In the genomic region with DNA sequence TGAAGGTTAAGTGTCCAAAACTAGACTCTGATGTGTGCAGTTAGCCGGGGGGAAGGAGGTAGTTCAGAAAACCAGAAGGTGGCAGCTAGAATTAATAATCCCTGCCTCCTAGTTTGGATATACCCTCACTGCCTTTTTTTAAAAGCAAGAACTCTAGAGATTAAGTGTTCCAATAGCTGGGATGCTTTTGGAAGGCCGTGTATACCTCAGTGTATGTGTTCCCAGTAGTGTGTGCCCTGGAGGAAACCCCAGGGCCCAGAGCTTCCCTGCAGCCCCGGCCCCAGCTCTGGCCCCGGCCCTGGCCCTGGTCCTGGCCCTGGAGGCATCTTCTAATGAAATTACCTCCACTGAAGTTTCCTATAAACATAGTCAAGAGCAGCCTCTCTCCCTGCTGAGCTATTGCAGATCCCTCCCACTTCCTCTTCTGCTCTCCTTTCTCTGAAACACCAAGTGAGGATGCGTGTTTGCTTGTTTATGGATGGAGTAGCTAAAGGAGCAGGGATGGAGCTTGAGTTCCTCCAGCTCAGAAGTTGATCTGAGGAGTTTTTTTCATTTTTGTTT, we compare ENCODE assay signal across 16 cellular contexts.
DNase-seq lines count a peak whose midpoint lies in the region; ATAC-seq and TF ChIP-seq lines count a peak whose summit lies in the region.
"Had no signal": no experiment of that assay in that cellular context is flagged by ENCODE, and none has a peak within 500 bp of the region (broad histone marks: within the 10 kb centered on the region; RNA-seq: fewer than 3 reads in every experiment).

No MANE protein-coding gene starts in this region.

- H3F3A ChIP-seq in MM.1S (ENCODE audit: insufficient read depth, low read length) = peaks cover 10% of the 10 kb centered on the region; the same call in 1 of the 2 replicates

- H3K4me1 Mint-ChIP-seq in CD14-positive monocyte = peaks cover 58% of the 10 kb centered on the region
- H3K4me1 Mint-ChIP-seq in activated T-helper 2 cell treated with anti-CD3 and anti-CD28 coated beads, Interferon-gamma antibody, Interleukin-2, Interleukin-4, amounts not matched to agents 10 μg/mL and 5 μg/mL and 100 μg/mL, durations not matched to agents 14 hours and 24 hours and 36 hours (ENCODE audit: low read depth) = peaks cover 41% of the 10 kb centered on the region

- peak overlapping the region; percentile 36 to 91 (median 76) for H3K27ac Mint-ChIP-seq in CD14-positive monocyte
- H3K27ac Mint-ChIP-seq in activated T-helper 2 cell treated with anti-CD3 and anti-CD28 coated beads, Interferon-gamma antibody, Interleukin-2, Interleukin-4, amounts not matched to agents 10 μg/mL and 5 μg/mL and 100 μg/mL, durations not matched to agents 14 hours and 24 hours and 36 hours = peak overlapping the region; percentile 21

- no peak overlapping the region for H3K4me3 ChIP-seq in MM.1S (ENCODE audit: low read length)
- H3K4me3 ChIP-seq: spleen had no signal

- ATAC-seq in left colon (peak; percentile 22), HG03196 (IDR thresholded peaks at IDR 0.05; ENCODE audit: unreplicated experiment) (no peak)
- ATAC-seq: activated CD4-positive, CD25-positive, alpha-beta regulatory T cell treated with anti-CD3 and anti-CD28 coated beads, Interleukin-2, amount 50 U/mL, for 24 hours had no signal

- no peaks in the 10 kb centered on the region for H3K9me2 ChIP-seq in MM.1S (replicated peaks; ENCODE audit: insufficient read depth, low read length)

- no peaks in the 10 kb centered on the region for H3K36me3 ChIP-seq in MM.1S (replicated peaks; ENCODE audit: insufficient read depth, low read length)
- H3K36me3 ChIP-seq: spleen had no signal

- H3K27ac ChIP-seq in MM.1S (ENCODE audit: low read length) = no peak overlapping the region
- H3K27ac ChIP-seq: KMS-11 had no signal

- H3K9me3 ChIP-seq in MM.1S (replicated peaks; ENCODE audit: insufficient read depth, low read length) = no peaks in the 10 kb centered on the region

- TF ChIP-seq CTCF in CD14-positive monocyte (IDR thresholded peaks at IDR 0.05) = no peak
- TF ChIP-seq CTCF in MM.1S (IDR thresholded peaks at IDR 0.05; ENCODE audit: low read length) = no peak

- H3K79me2 ChIP-seq in MM.1S (ENCODE audit: low read length) = peaks cover 68% of the 10 kb centered on the region

- H3K9me3 Mint-ChIP-seq in CD14-positive monocyte = peaks cover 0 to under 1% (median 0%) of the 10 kb centered on the region in 7 donors
- no peaks in the 10 kb centered on the region for H3K9me3 Mint-ChIP-seq in activated T-helper 2 cell treated with anti-CD3 and anti-CD28 coated beads, Interferon-gamma antibody, Interleukin-2, Interleukin-4, amounts not matched to agents 10 μg/mL and 5 μg/mL and 100 μg/mL, durations not matched to agents 14 hours and 24 hours and 36 hours

- H3K9ac ChIP-seq in MM.1S (ENCODE audit: low read length) = no peak overlapping the region
- H3K9ac ChIP-seq: KMS-11 had no signal

- H3K4me1 ChIP-seq in MM.1S (ENCODE audit: low read length) = peaks cover 54% of the 10 kb centered on the region

- no peaks in the 10 kb centered on the region for H3K27me3 Mint-ChIP-seq in CD14-positive monocyte (ENCODE audit: low read depth in 3 of 3)
- H3K27me3 Mint-ChIP-seq in activated T-helper 2 cell treated with anti-CD3 and anti-CD28 coated beads, Interferon-gamma antibody, Interleukin-2, Interleukin-4, amounts not matched to agents 10 μg/mL and 5 μg/mL and 100 μg/mL, durations not matched to agents 14 hours and 24 hours and 36 hours (ENCODE audit: low read depth) = no peaks in the 10 kb centered on the region

- H3K4me3 Mint-ChIP-seq in CD14-positive monocyte = no peak overlapping the region
- H3K4me3 Mint-ChIP-seq in activated T-helper 2 cell treated with anti-CD3 and anti-CD28 coated beads, Interferon-gamma antibody, Interleukin-2, Interleukin-4, amounts not matched to agents 10 μg/mL and 5 μg/mL and 100 μg/mL, durations not matched to agents 14 hours and 24 hours and 36 hours (ENCODE audit: low read depth) = no peak overlapping the region

- intact Hi-C loops in CD14-positive monocyte (cut with micrococcal nuclease) (loop anchor here (5.0 kb wide), 1 partner anchor 34 kb away; no protein-coding TSS in a partner anchor), left colon (cut with DNase I, micrococcal nuclease) (no loop called here)
- intact Hi-C loops in activated T-helper 2 cell treated with anti-CD3 and anti-CD28 coated beads, Interferon-gamma antibody, Interleukin-2, Interleukin-4, amounts not matched to agents 10 μg/mL and 5 μg/mL and 100 μg/mL, durations not matched to agents 14 hours and 24 hours and 36 hours (cut with micrococcal nuclease) = no loop called here

- no peak for DNase-seq in CD14-positive monocyte (ENCODE audit: low spot score)
- no peak for DNase-seq in MM.1S
- no peak for DNase-seq in activated T-helper 2 cell treated with anti-CD3 and anti-CD28 coated beads, Interferon-gamma antibody, Interleukin-2, Interleukin-4, amounts not matched to agents 10 μg/mL and 5 μg/mL and 100 μg/mL, durations not matched to agents 14 hours and 24 hours and 36 hours (ENCODE audit: low spot score)
- DNase-seq in left colon = no peak
- DNase-seq in stimulated activated naive CD4-positive, alpha-beta T cell treated with Interleukin-2 at 50 U/mL for 16 hours (lab: John Stamatoyannopoulos, UW) = no peak
- no peak for DNase-seq in stimulated activated CD4-positive, alpha-beta T cell treated with anti-CD3 and anti-CD28 coated beads, Interleukin-2, amount 100 ng/mL, for 48 hours
- DNase-seq in NCI-H345 treated with DMSO at 0.1 percent for 48 hours (lab: John Stamatoyannopoulos, UW; ENCODE audit: unreplicated experiment) = no peak
- DNase-seq: activated gamma-delta T cell, COR-L47, foreskin melanocyte, NCI-H2171 treated with DMSO at 0.1 percent for 48 hours, Right ventricle myocardium superior, spleen had no signal

- peak overlapping the region; percentile 16; the same call in 1 of the 2 replicates for H3K4me2 ChIP-seq in MM.1S (ENCODE audit: low read depth, low read length)
- H3K4me2 ChIP-seq: KMS-11 had no signal

- H3K27me3 ChIP-seq in MM.1S (replicated peaks; ENCODE audit: insufficient read depth, low read length) = no peaks in the 10 kb centered on the region
- H3K27me3 ChIP-seq: spleen had no signal

- no peaks in the 10 kb centered on the region for H4K20me1 ChIP-seq in MM.1S (ENCODE audit: insufficient read depth, low read length)

- no peak overlapping the region for H2AFZ ChIP-seq in MM.1S (ENCODE audit: low read length)

- no peaks in the 10 kb centered on the region for H3K36me3 Mint-ChIP-seq in CD14-positive monocyte
- peaks cover 13% of the 10 kb centered on the region for H3K36me3 Mint-ChIP-seq in activated T-helper 2 cell treated with anti-CD3 and anti-CD28 coated beads, Interferon-gamma antibody, Interleukin-2, Interleukin-4, amounts not matched to agents 10 μg/mL and 5 μg/mL and 100 μg/mL, durations not matched to agents 14 hours and 24 hours and 36 hours (ENCODE audit: low read depth)

Comparison
In these comparisons a context has a peak if more than half of its experiments do, and no peak if none do; other contexts are left out.
1. intact Hi-C loops: an anchor here in CD14-positive monocyte (5.0 kb wide); none called in activated T-helper 2 cell treated with anti-CD3 and anti-CD28 coated beads, Interferon-gamma antibody, Interleukin-2, Interleukin-4, amounts not matched to agents 10 μg/mL and 5 μg/mL and 100 μg/mL, durations not matched to agents 14 hours and 24 hours and 36 hours and left colon.